In genomic region chr6:68975064-68975463, GRCh38 we compare ENCODE assay signal across 10 cellular contexts.
DNase-seq lines count a peak whose midpoint lies in the region; ATAC-seq and TF ChIP-seq lines count a peak whose summit lies in the region.
"Had no signal": no experiment of that assay in that cellular context is flagged by ENCODE, and none has a peak within 500 bp of the region (broad histone marks: within the 10 kb centered on the region; RNA-seq: fewer than 3 reads in every experiment).

No MANE protein-coding gene starts in this region.

- H3K27me3 ChIP-seq in upper lobe of right lung (no peaks in the 10 kb centered on the region), foreskin keratinocyte (no peaks in the 10 kb centered on the region)

- no peaks in the 10 kb centered on the region for H3K9me3 ChIP-seq in upper lobe of right lung

- no peaks in the 10 kb centered on the region for H3K36me3 ChIP-seq in upper lobe of right lung

- no peaks in the 10 kb centered on the region for H3K4me1 ChIP-seq in upper lobe of right lung
- H3K4me1 ChIP-seq in foreskin keratinocyte: no peaks in the 10 kb centered on the region

- intact Hi-C loops in upper lobe of right lung (cut with DNase I): no loop called here

- DNase-seq in D341Med (ENCODE audit: low spot score) (peak; percentile 53), NCI-H2107 (lab: John Stamatoyannopoulos, UW) (peak; percentile 21), caudate nucleus (lab: John Stamatoyannopoulos, UW) (peak in 57 of 61 donors; percentile 0 to 92 (median 55)), medulla oblongata (ENCODE audit: extremely low spot score) (peak; percentile 96), upper lobe of right lung (no peak), foreskin keratinocyte (no peak)
- DNase-seq in stimulated activated CD4-positive, alpha-beta T cell treated with anti-CD3 and anti-CD28 coated beads, Interleukin-2, amount 100 ng/mL, for 24 hours: no peak
- DNase-seq: activated CD8-positive, alpha-beta memory T cell treated with anti-CD3 and anti-CD28 coated beads for 24 hours; effector CD8-positive, alpha-beta T cell had no signal

- H3K27ac ChIP-seq in caudate nucleus (ENCODE audit: low read depth, low read length) (peak overlapping the region; percentile 45), upper lobe of right lung (no peak overlapping the region), foreskin keratinocyte (no peak overlapping the region)

- no peak for ATAC-seq in esophagus mucosa
- no peak for ATAC-seq in upper lobe of right lung
- ATAC-seq in foreskin keratinocyte: no peak

- TF ChIP-seq CTCF in upper lobe of right lung (IDR thresholded peaks at IDR 0.05) (no peak), foreskin keratinocyte (conservative IDR thresholded peaks at IDR 0.05) (no peak)

- no peak overlapping the region for H3K4me3 ChIP-seq in upper lobe of right lung

Comparison
In these comparisons a context has a peak if more than half of its experiments do, and no peak if none do; other contexts are left out.
1. DNase-seq: peak in D341Med (single experiment), NCI-H2107 (single experiment), caudate nucleus (57 of 61) and medulla oblongata (single experiment); none in stimulated activated CD4-positive, alpha-beta T cell treated with anti-CD3 and anti-CD28 coated beads, Interleukin-2, amount 100 ng/mL, for 24 hours (0 of 2), upper lobe of right lung (single experiment) and foreskin keratinocyte (0 of 2).